ENCODE assay signal across 21 cellular contexts in the genomic region with DNA sequence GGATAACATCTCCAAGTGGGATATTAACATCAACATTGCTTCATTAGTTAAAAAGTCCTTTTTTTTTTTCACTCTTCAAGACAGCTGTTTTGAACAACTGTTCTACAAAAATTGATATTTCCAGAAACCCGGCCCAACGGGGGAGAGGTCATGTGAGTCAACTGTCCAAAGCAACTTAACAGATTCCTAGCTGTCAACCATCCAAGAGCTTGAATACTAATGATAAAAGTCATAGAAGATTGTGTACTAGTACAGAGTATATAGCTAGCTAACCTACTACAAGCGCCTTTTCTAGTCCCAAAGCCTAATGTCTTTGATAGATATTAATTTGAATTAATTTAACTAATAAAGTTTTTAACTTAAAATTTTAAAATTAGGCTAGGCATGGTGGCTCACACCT.
DNase-seq lines count a peak whose midpoint lies in the region; ATAC-seq and TF ChIP-seq lines count a peak whose summit lies in the region.
"Had no signal": no experiment of that assay in that cellular context is flagged by ENCODE, and none has a peak within 500 bp of the region (broad histone marks: within the 10 kb centered on the region; RNA-seq: fewer than 3 reads in every experiment).

No MANE protein-coding gene starts in this region.

- H3K27ac Mint-ChIP-seq in nephron: peak overlapping the region in 2 of 3 experiments; percentile 29 to 55
- H3K27ac Mint-ChIP-seq: B cell, T-helper 17 cell had no signal

- no peak overlapping the region for H3K4me3 ChIP-seq in PC-9
- H3K4me3 ChIP-seq: colonic mucosa, skin epidermis, thoracic aorta had no signal

- H3K9me2 ChIP-seq in PC-9 (ENCODE audit: insufficient read depth): no peaks in the 10 kb centered on the region; the same call in 1 of the 2 replicates

- no peak overlapping the region for H3K4me3 Mint-ChIP-seq in nephron
- H3K4me3 Mint-ChIP-seq: B cell, T-helper 17 cell had no signal

- peaks cover 5% of the 10 kb centered on the region; the same call in 1 of the 2 replicates for H3K9me3 ChIP-seq in PC-9 (ENCODE audit: insufficient read depth, low read depth)
- H3K9me3 ChIP-seq: colonic mucosa, thoracic aorta had no signal

- CTCF ChIA-PET in PC-9 (lab: Charles Lee): no interaction called here

- H3K27ac ChIP-seq in PC-9: peak overlapping the region; percentile 87
- H3K27ac ChIP-seq: colonic mucosa, thoracic aorta had no signal

- TF ChIP-seq CTCF in PC-9 (conservative IDR thresholded peaks at IDR 0.05) (no peak), nephron (IDR thresholded peaks at IDR 0.05; ENCODE audit: unreplicated experiment in 3 of 3) (no peak)

- intact Hi-C loops in PC-9 (cut with micrococcal nuclease; ENCODE audit: unreplicated experiment): no loop called here

- no peak overlapping the region for H2AFZ ChIP-seq in PC-9

- H3K4me1 Mint-ChIP-seq in nephron: peaks cover 25% of the 10 kb centered on the region

- H3K27me3 Mint-ChIP-seq in nephron (ENCODE audit: low read depth): no peaks in the 10 kb centered on the region
- H3K27me3 Mint-ChIP-seq: B cell, T-helper 17 cell had no signal

- no peaks in the 10 kb centered on the region for H4K20me1 ChIP-seq in PC-9 (ENCODE audit: insufficient read depth)

- peaks cover 31% of the 10 kb centered on the region for H3K36me3 ChIP-seq in PC-9 (ENCODE audit: low read depth)
- H3K36me3 ChIP-seq: colonic mucosa, thoracic aorta had no signal

- POLR2A ChIA-PET in PC-9 (lab: Charles Lee; ENCODE audit: unreplicated experiment): no interaction called here

- peaks cover 35% of the 10 kb centered on the region for H3K4me1 ChIP-seq in PC-9 (replicated peaks; ENCODE audit: insufficient read depth)
- H3K4me1 ChIP-seq: colonic mucosa had no signal

- peaks cover 61% of the 10 kb centered on the region; the same call in 1 of the 2 replicates for H3K79me2 ChIP-seq in PC-9 (ENCODE audit: low read depth)

- peak; percentile 62 for DNase-seq in EH (ENCODE audit: low read depth)
- no peak for DNase-seq in PC-9
- peak; percentile 74 for DNase-seq in fibroblast of peridontal ligament (ENCODE audit: extremely low read depth)
- DNase-seq in GDM1 (lab: John Stamatoyannopoulos, UW): no peak
- no peak for DNase-seq in stimulated activated naive CD8-positive, alpha-beta T cell treated with anti-CD3 and anti-CD28 coated beads, Interleukin-15, Interleukin-2, amounts not matched to agents 100 U/mL and 50 U/mL, for 24 hours
- DNase-seq in NCI-H1694 (lab: John Stamatoyannopoulos, UW): no peak
- DNase-seq: activated effector memory CD4-positive, alpha-beta T cell treated with anti-CD3 and anti-CD28 coated beads, Interleukin-2, amount 50 U/mL, for 16 hours; colonic mucosa; NCI-H1048; NCI-H2107; NCI-H82; occipital lobe; SHP77; stimulated activated CD4-positive, alpha-beta T cell treated with anti-CD3 and anti-CD28 coated beads, Interleukin-4, amount 100 ng/mL, for 4 hours; T-helper 17 cell had no signal

- BruUV-seq in PC-9 (replicated peaks; lab: Mats Ljungman, UMichigan): no TSS peak

- H3F3A ChIP-seq in PC-9 (ENCODE audit: insufficient read depth, low read depth): peaks cover 21% of the 10 kb centered on the region

- peaks cover 8% of the 10 kb centered on the region for H3K9me3 Mint-ChIP-seq in nephron

- peaks cover 38% of the 10 kb centered on the region for H3K36me3 Mint-ChIP-seq in nephron (ENCODE audit: low read depth)

- ATAC-seq in HG02610 (IDR thresholded peaks at IDR 0.05; ENCODE audit: unreplicated experiment): no peak
- no peak for ATAC-seq in stimulated activated naive CD8-positive, alpha-beta T cell treated with anti-CD3 and anti-CD28 coated beads, Interleukin-15, Interleukin-2, amounts not matched to agents 100 U/mL and 50 U/mL, for 24 hours
- ATAC-seq: activated CD4-positive, CD25-positive, alpha-beta regulatory T cell treated with anti-CD3 and anti-CD28 coated beads, Interleukin-2, amount 50 U/mL, for 24 hours; T-helper 17 cell had no signal

- no peaks in the 10 kb centered on the region for H3K27me3 ChIP-seq in PC-9 (ENCODE audit: insufficient read depth, low read depth)
- H3K27me3 ChIP-seq: colonic mucosa had no signal

- no peak overlapping the region for H3K4me2 ChIP-seq in PC-9

Comparison
In these comparisons a context has a peak if more than half of its experiments do, and no peak if none do; other contexts are left out.
1. DNase-seq: peak in EH (single experiment) and fibroblast of peridontal ligament (single experiment); none in PC-9 (0 of 2), GDM1 (single experiment), stimulated activated naive CD8-positive, alpha-beta T cell treated with anti-CD3 and anti-CD28 coated beads, Interleukin-15, Interleukin-2, amounts not matched to agents 100 U/mL and 50 U/mL, for 24 hours (single experiment) and NCI-H1694 (single experiment).